In genomic region chr15:85793641-85794597, GRCh38 we compare ENCODE assay signal across 8 cellular contexts. TPM values are rescaled to one million over a fixed set of nuclear protein-coding genes. Genes with fewer than 3 reads are reported as not detected.
DNase-seq lines count a peak whose midpoint lies in the region; ATAC-seq and TF ChIP-seq lines count a peak whose summit lies in the region.

No MANE protein-coding gene starts in this region.

- no peak for TF ChIP-seq CTCF in Caco-2 (IDR thresholded peaks at IDR 0.05; ENCODE audit: insufficient read depth in 1 of 2, low read depth in 1 of 2, low read length in 1 of 2, severe bottlenecking in 1 of 2, unreplicated experiment in 1 of 2)

- peak overlapping the region; percentile 83 for H3K4me3 ChIP-seq in Caco-2 (ENCODE audit: low read depth, low read length)
- peak overlapping the region; percentile 84 for H3K4me3 ChIP-seq in HUES64 (ENCODE audit: low read length)
- H3K4me3 ChIP-seq in mesodermal cell (ENCODE audit: extremely low read depth, insufficient read depth, low read length, poor library complexity, severe bottlenecking): peak overlapping the region; percentile 88
- H3K4me3 ChIP-seq in stomach smooth muscle (ENCODE audit: low read length in 2 of 2): peak overlapping the region; percentile 86 to 87

- H3K9me3 ChIP-seq in Caco-2 (no peaks in the 10 kb centered on the region), HUES64 (ENCODE audit: insufficient read depth, low read depth, low read length) (no peaks in the 10 kb centered on the region), mesodermal cell (ENCODE audit: control insufficient read depth, low read length) (no peaks in the 10 kb centered on the region), stomach smooth muscle (ENCODE audit: control insufficient read depth in 2 of 2, low read length in 2 of 2) (no peaks in the 10 kb centered on the region)

- peak; percentile 44 for ATAC-seq in GM21526 (IDR thresholded peaks at IDR 0.05; ENCODE audit: low FRiP score, unreplicated experiment)

- H3K36me3 ChIP-seq in Caco-2 (ENCODE audit: control insufficient read depth, insufficient read depth, low read length) (no peaks in the 10 kb centered on the region), HUES64 (ENCODE audit: insufficient read depth, low read length) (no peaks in the 10 kb centered on the region), mesodermal cell (ENCODE audit: control insufficient read depth, insufficient read depth, low read length) (peaks cover 3% of the 10 kb centered on the region), stomach smooth muscle (ENCODE audit: control insufficient read depth in 2 of 2, insufficient read depth in 2 of 2, low read length in 2 of 2) (no peaks in the 10 kb centered on the region)

- WGBS in HUES64: under 1% methylated on average over 56 of the region's 56 CpGs
- 3 to 4% methylated on average over 23 to 27 of the region's 56 CpGs for WGBS in mesodermal cell (ENCODE audit: insufficient coverage in 2 of 2), 2 experiments

- peak overlapping the region; percentile 96 for H3K27ac ChIP-seq in HUES64 (ENCODE audit: low read depth, low read length)
- peak overlapping the region; percentile 81 for H3K27ac ChIP-seq in mesodermal cell (ENCODE audit: low read depth, low read length, severe bottlenecking)
- peak overlapping the region; percentile 78 for H3K27ac ChIP-seq in stomach smooth muscle (ENCODE audit: low read length)

- CTCF ChIA-PET in Caco-2 (lab: Charles Lee): no interaction called here

- BruUV-seq in Caco-2 (replicated peaks; lab: Mats Ljungman, UMichigan): TSS peak; percentile 47

- POLR2A ChIA-PET in Caco-2 (lab: Charles Lee): interaction anchor here (0.6 kb wide), 1 partner anchor 235 kb away, joined by 3 read pairs; no protein-coding TSS in a partner anchor

- intact Hi-C loops in Caco-2 (cut with micrococcal nuclease; ENCODE audit: unreplicated experiment): no loop called here

- peaks cover 7% of the 10 kb centered on the region for H3K4me1 ChIP-seq in Caco-2
- H3K4me1 ChIP-seq in HUES64 (ENCODE audit: insufficient read depth, low read length): peaks cover 19% of the 10 kb centered on the region
- H3K4me1 ChIP-seq in mesodermal cell (ENCODE audit: control insufficient read depth, insufficient read depth, low read length, poor library complexity, severe bottlenecking): peaks cover 3% of the 10 kb centered on the region
- peaks cover 7% of the 10 kb centered on the region for H3K4me1 ChIP-seq in stomach smooth muscle (ENCODE audit: control insufficient read depth, insufficient read depth, low read length)

- DNase-seq in Caco-2 (peak in 1 of 2 experiments; percentile 44), GOT3 (lab: John Stamatoyannopoulos, UW) (no peak)
- DNase-seq in activated CD4-positive, alpha-beta T cell treated with anti-CD3 and anti-CD28 coated beads for 1 hour: peak; percentile 19
- peak; percentile 14 for DNase-seq in effector CD4-positive, alpha-beta T cell

- H3K27me3 Mint-ChIP-seq in Caco-2 (ENCODE audit: insufficient read depth, unreplicated experiment): no peaks in the 10 kb centered on the region

- H3K27me3 ChIP-seq in Caco-2 (replicated peaks; ENCODE audit: control insufficient read depth, insufficient read depth, low read length) (no peaks in the 10 kb centered on the region), HUES64 (ENCODE audit: insufficient read depth, low read length) (peaks cover 5% of the 10 kb centered on the region; the same call in 1 of the 2 replicates), stomach smooth muscle (ENCODE audit: control insufficient read depth in 1 of 2, insufficient read depth in 2 of 2, low read length in 2 of 2) (no peaks in the 10 kb centered on the region)

- H3K27ac Mint-ChIP-seq in Caco-2 (ENCODE audit: unreplicated experiment): peak overlapping the region; percentile 69

- H3K4me3 Mint-ChIP-seq in Caco-2 (ENCODE audit: unreplicated experiment): peak overlapping the region; percentile 76

- H3K9ac ChIP-seq in HUES64 (ENCODE audit: low read depth, low read length) (peak overlapping the region; percentile 82), stomach smooth muscle (ENCODE audit: low read length in 2 of 2) (peak overlapping the region; percentile 77 to 78)

- peaks cover 5% of the 10 kb centered on the region for H3K36me3 Mint-ChIP-seq in Caco-2 (ENCODE audit: insufficient read depth, unreplicated experiment)

- no peaks in the 10 kb centered on the region for H3K9me3 Mint-ChIP-seq in Caco-2 (ENCODE audit: unreplicated experiment)

- peaks cover 22% of the 10 kb centered on the region for H3K4me1 Mint-ChIP-seq in Caco-2 (ENCODE audit: low read depth, unreplicated experiment)

RNA-seq across cellular contexts. Expression of gene KLHL25, which starts 0.8 kb away (rescaled TPM):
- total RNA-seq in Caco-2 (2022): 15.4 and 16.0 TPM in 2 replicates
- 11.2 TPM for polyA plus RNA-seq in HUES64 (2013, experiment 1 of 2)
- 11.5 TPM for polyA plus RNA-seq in HUES64 (2013, experiment 2 of 2)
- 8.1 TPM for polyA plus RNA-seq in mesodermal cell (2013, experiment 1 of 2)
- 6.4 TPM for polyA plus RNA-seq in mesodermal cell (2013, experiment 2 of 2)
